In the genomic region with DNA sequence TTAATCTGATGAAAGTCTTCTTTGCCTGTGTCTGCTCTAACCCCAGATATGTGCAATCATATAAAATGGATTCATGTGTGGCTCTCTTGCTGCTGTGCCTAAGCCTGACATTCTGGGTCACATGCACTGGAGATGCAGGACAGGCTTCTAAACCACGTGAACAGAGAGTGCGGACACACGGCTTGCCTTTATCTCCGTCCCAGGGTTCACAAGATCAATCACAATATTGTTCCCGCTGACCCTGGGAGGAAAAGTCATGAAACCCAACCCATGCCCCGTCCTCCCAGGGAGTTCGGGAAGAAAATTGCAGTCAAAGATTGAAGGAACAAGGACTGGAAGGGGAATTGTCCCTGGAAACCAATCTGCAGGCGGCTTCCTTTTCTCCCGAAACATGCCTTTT, we compare ENCODE assay signal across 16 cellular contexts.
"Had no signal": no experiment of that assay in that cellular context is flagged by ENCODE, and none has a peak within 500 bp of the region (broad histone marks: within the 10 kb centered on the region; RNA-seq: fewer than 3 reads in every experiment).

No MANE protein-coding gene starts in this region.

- H3K36me3 Mint-ChIP-seq: brain had no signal

- H3K27ac Mint-ChIP-seq: activated B cell treated with CpG ODN at 0.5 μM for 24 hours; activated CD8-positive, alpha-beta T cell treated with anti-CD3 and anti-CD28 coated beads for 36 hours; activated T-cell treated with anti-CD3 and anti-CD28 coated beads, Interleukin-2, amount 50 U/mL, for 24 hours; activated T-helper 2 cell treated with anti-CD3 and anti-CD28 coated beads, Interferon-gamma antibody, Interleukin-2, Interleukin-4, amounts not matched to agents 10 μg/mL and 5 μg/mL and 100 μg/mL, durations not matched to agents 14 hours and 24 hours and 36 hours had no signal

- H3K9me3 Mint-ChIP-seq: activated B cell treated with CpG ODN at 0.5 μM for 24 hours; activated CD8-positive, alpha-beta T cell treated with anti-CD3 and anti-CD28 coated beads for 36 hours; activated T-cell treated with anti-CD3 and anti-CD28 coated beads, Interleukin-2, amount 50 U/mL, for 24 hours; activated T-helper 2 cell treated with anti-CD3 and anti-CD28 coated beads, Interferon-gamma antibody, Interleukin-2, Interleukin-4, amounts not matched to agents 10 μg/mL and 5 μg/mL and 100 μg/mL, durations not matched to agents 14 hours and 24 hours and 36 hours had no signal

- H3K79me2 ChIP-seq: parathyroid adenoma had no signal

- H3K4me1 Mint-ChIP-seq: activated B cell treated with CpG ODN at 0.5 μM for 24 hours had no signal

- H3K9ac ChIP-seq: parathyroid adenoma had no signal

- H2AFZ ChIP-seq: parathyroid adenoma had no signal

- H3K4me3 ChIP-seq: tibial nerve had no signal

- DNase-seq: activated B cell treated with CpG ODN at 0.5 μM for 24 hours; activated CD4-positive, alpha-beta T cell treated with anti-CD3 and anti-CD28 coated beads for 4 hours; activated CD8-positive, alpha-beta T cell treated with anti-CD3 and anti-CD28 coated beads for 36 hours; activated naive CD4-positive, alpha-beta T cell treated with Interleukin-2 at 50 U/mL for 16 hours; activated T-cell treated with anti-CD3 and anti-CD28 coated beads, Interleukin-2, amount 50 U/mL, for 24 hours; central memory CD4-positive, alpha-beta T cell; foreskin keratinocyte; glutamatergic neuron; left cardiac atrium; stimulated activated naive CD8-positive, alpha-beta T cell treated with anti-CD3 and anti-CD28 coated beads, Interleukin-15, Interleukin-2, amounts not matched to agents 100 U/mL and 50 U/mL, for 24 hours had no signal

- H3K9me3 ChIP-seq: tibial nerve had no signal

- H3K27ac ChIP-seq: epithelial cell of prostate, foreskin keratinocyte, parathyroid adenoma had no signal

- ATAC-seq: activated CD8-positive, alpha-beta T cell treated with anti-CD3 and anti-CD28 coated beads for 36 hours; foreskin keratinocyte; stimulated activated naive CD8-positive, alpha-beta T cell treated with anti-CD3 and anti-CD28 coated beads, Interleukin-15, Interleukin-2, amounts not matched to agents 100 U/mL and 50 U/mL, for 24 hours had no signal

- H3K27me3 ChIP-seq: dorsolateral prefrontal cortex, foreskin keratinocyte, tibial nerve had no signal

- H3K4me3 Mint-ChIP-seq: activated B cell treated with CpG ODN at 0.5 μM for 24 hours; activated CD8-positive, alpha-beta T cell treated with anti-CD3 and anti-CD28 coated beads for 36 hours; activated T-cell treated with anti-CD3 and anti-CD28 coated beads, Interleukin-2, amount 50 U/mL, for 24 hours had no signal

- H3K36me3 ChIP-seq: tibial nerve had no signal

- H3K4me1 ChIP-seq: foreskin keratinocyte, parathyroid adenoma had no signal
